Comparison of ENCODE assay signal across 16 cellular contexts in genomic region chr20:44129996-44130718, GRCh38. TPM values are rescaled to one million over a fixed set of nuclear protein-coding genes. Genes with fewer than 3 reads are reported as not detected.
A peak's percentile ranks its signal among the peaks of the same experiment; 100 is the strongest.
DNase-seq lines count a peak whose midpoint lies in the region; ATAC-seq and TF ChIP-seq lines count a peak whose summit lies in the region.
"Had no signal": no experiment of that assay in that cellular context is flagged by ENCODE, and none has a peak within 500 bp of the region (broad histone marks: within the 10 kb centered on the region; RNA-seq: fewer than 3 reads in every experiment).

No MANE protein-coding gene starts in this region.

- DNase-seq in RPMI7951 (ENCODE audit: low read depth) (peak; percentile 97), endodermal cell (peak; percentile 50), myocyte (ENCODE audit: low read depth) (peak; percentile 96), thoracic aorta (ENCODE audit: low spot score) (no peak), NCI-H774 (lab: John Stamatoyannopoulos, UW) (no peak)
- no peak for DNase-seq in activated CD4-positive, alpha-beta T cell treated with anti-CD3 and anti-CD28 coated beads, Interleukin-2, amount 50 U/mL, for 4 hours
- DNase-seq: activated naive CD4-positive, alpha-beta T cell treated with anti-CD3 and anti-CD28 coated beads, Interleukin-2, amount 50 U/mL, for 16 hours; midbrain; NCI-H526 treated with DMSO at 0.1 percent for 48 hours; PC-9; stimulated activated CD4-positive, alpha-beta T cell treated with anti-CD3 and anti-CD28 coated beads, Interleukin-4, amount 100 ng/mL, for 24 hours had no signal

- H3K4me1 Mint-ChIP-seq in endodermal cell: no peaks in the 10 kb centered on the region

- TF ChIP-seq CTCF in endodermal cell (conservative IDR thresholded peaks at IDR 0.05): no peak
- TF ChIP-seq CTCF in thoracic aorta (IDR thresholded peaks at IDR 0.05): no peak

- no peak overlapping the region for H3K4me3 ChIP-seq in endodermal cell (ENCODE audit: low read length)
- H3K4me3 ChIP-seq in thoracic aorta: no peak overlapping the region
- H3K4me3 ChIP-seq: hepatocyte, PC-9, skin epidermis had no signal

- no peaks in the 10 kb centered on the region for H3K27me3 Mint-ChIP-seq in endodermal cell (ENCODE audit: insufficient read depth)

- no peaks in the 10 kb centered on the region for H3K9me3 ChIP-seq in endodermal cell (ENCODE audit: control insufficient read depth, low read length)
- H3K9me3 ChIP-seq in thoracic aorta: no peaks in the 10 kb centered on the region

- H3K27ac ChIP-seq in endodermal cell (ENCODE audit: low read depth, low read length) (no peak overlapping the region), thoracic aorta (peak overlapping the region; percentile 50 to 79)
- H3K27ac ChIP-seq: hepatocyte, PC-9, skin epidermis had no signal

- no peak overlapping the region for H3K4me3 Mint-ChIP-seq in endodermal cell
- H3K4me3 Mint-ChIP-seq: IgD-negative memory B cell had no signal

- ATAC-seq in thoracic aorta (ENCODE audit: insufficient number of reproducible peaks, low FRiP score, low read depth): no peak
- ATAC-seq in HG02852 (IDR thresholded peaks at IDR 0.05; ENCODE audit: unreplicated experiment): no peak
- ATAC-seq: esophagus mucosa had no signal

- H3K36me3 ChIP-seq in endodermal cell (ENCODE audit: control insufficient read depth, insufficient read depth, low read length) (no peaks in the 10 kb centered on the region), thoracic aorta (no peaks in the 10 kb centered on the region)

- 82 to 91% methylated on average over 6 to 8 of the region's 8 CpGs for WGBS in endodermal cell (ENCODE audit: insufficient coverage in 1 of 2, insufficient read length in 1 of 2), 2 experiments

- no peaks in the 10 kb centered on the region for H3K9me3 Mint-ChIP-seq in endodermal cell
- H3K9me3 Mint-ChIP-seq: IgD-negative memory B cell had no signal

- no peak overlapping the region for H3K9ac ChIP-seq in endodermal cell (ENCODE audit: extremely low read depth, low read length, poor library complexity, severe bottlenecking)

- H3K36me3 Mint-ChIP-seq in endodermal cell (ENCODE audit: low read depth): no peaks in the 10 kb centered on the region
- H3K36me3 Mint-ChIP-seq: IgD-negative memory B cell had no signal

- no peak overlapping the region for H3K27ac Mint-ChIP-seq in endodermal cell
- H3K27ac Mint-ChIP-seq: IgD-negative memory B cell had no signal

- H3K27me3 ChIP-seq in endodermal cell (ENCODE audit: control insufficient read depth, insufficient read depth, low read length, poor library complexity, severe bottlenecking): no peaks in the 10 kb centered on the region
- H3K27me3 ChIP-seq in thoracic aorta (replicated peaks; ENCODE audit: insufficient read depth): no peaks in the 10 kb centered on the region
- H3K27me3 ChIP-seq: hepatocyte had no signal

- H3K4me1 ChIP-seq in endodermal cell (ENCODE audit: control insufficient read depth, insufficient read depth, low read length): no peaks in the 10 kb centered on the region
- peaks cover 18 to 31% of the 10 kb centered on the region in 2 donors for H3K4me1 ChIP-seq in thoracic aorta (ENCODE audit: control insufficient read depth in 1 of 2, low read depth in 2 of 2)

RNA-seq across cellular contexts. Expression of gene JPH2, which starts 56.8 kb away (rescaled TPM):
- 16.0 and 24.2 TPM in 2 replicates for total RNA-seq in RPMI7951 (2014; rRNA removed; shearing (Covaris generic))
- total RNA-seq in endodermal cell: 1 to 10 TPM in 1 of 2 donors, under 1 TPM in 1; 0.86 to 1.0 TPM
- polyA plus RNA-seq in endodermal cell (2013, experiment 1 of 2): 2.0 TPM
- 2.2 TPM for polyA plus RNA-seq in endodermal cell (2013, experiment 2 of 2)
- total RNA-seq in myocyte: 263 and 339 TPM in 2 replicates
- polyA plus RNA-seq in myocyte (2012): 121 TPM
- 100 to 1,000 TPM; 169 to 179 TPM for total RNA-seq in thoracic aorta
- polyA plus RNA-seq: IgD-negative memory B cell had no signal

Comparison
In these comparisons a context has a peak if more than half of its experiments do, and no peak if none do; other contexts are left out.
1. DNase-seq: peak in RPMI7951 (single experiment), endodermal cell (single experiment) and myocyte (single experiment); none in thoracic aorta (single experiment), NCI-H774 (single experiment) and activated CD4-positive, alpha-beta T cell treated with anti-CD3 and anti-CD28 coated beads, Interleukin-2, amount 50 U/mL, for 4 hours (0 of 2).